In genomic region chrX:13569479-13570244, GRCh38 we compare ENCODE assay signal across 8 cellular contexts. TPM values are rescaled to one million over a fixed set of nuclear protein-coding genes. Genes with fewer than 3 reads are reported as not detected.
DNase-seq lines count a peak whose midpoint lies in the region; ATAC-seq and TF ChIP-seq lines count a peak whose summit lies in the region.
"Had no signal": no experiment of that assay in that cellular context is flagged by ENCODE, and none has a peak within 500 bp of the region (broad histone marks: within the 10 kb centered on the region; RNA-seq: fewer than 3 reads in every experiment).

Gene EGFL6, plus strand, starts transcription at chrX:13569601. Its CDS starts 261 bp downstream, at chrX:13569862.

- H3K27ac ChIP-seq in H9 (ENCODE audit: insufficient read length, low read depth, low read length) (no peak within 1 kb of the TSS), dorsolateral prefrontal cortex (no peak within 1 kb of the TSS)

- no peak within 1 kb of the TSS for H4K91ac ChIP-seq in H9 (ENCODE audit: insufficient read length, low read depth, low read length)

- no peaks in the 10 kb centered on the region for H3K79me2 ChIP-seq in H9 (ENCODE audit: insufficient read depth, low read length)

- H3K14ac ChIP-seq in H9 (ENCODE audit: insufficient read depth, low read length) = no peak within 1 kb of the TSS; the same call in 1 of the 2 replicates

- ATAC-seq in GM21367 (IDR thresholded peaks at IDR 0.05; ENCODE audit: unreplicated experiment) = no peak
- no peak for ATAC-seq in GM21447 (IDR thresholded peaks at IDR 0.05; ENCODE audit: unreplicated experiment)

- no peaks in the 10 kb centered on the region for H3K79me1 ChIP-seq in H9 (ENCODE audit: insufficient read depth, low read depth, low read length, poor library complexity, severe bottlenecking)

- H3K27me3 ChIP-seq in H9 (ENCODE audit: insufficient read depth, low read length) (peaks cover 17% of the 10 kb centered on the region), dorsolateral prefrontal cortex (peaks cover 0 to 99% (median 63%) of the 10 kb centered on the region in 45 donors)

- no peaks in the 10 kb centered on the region for H4K20me1 ChIP-seq in H9 (ENCODE audit: control insufficient read depth, insufficient read depth, insufficient read length)

- H3T11ph ChIP-seq in H9 (ENCODE audit: low read length) = no peak within 1 kb of the TSS

- no peak within 1 kb of the TSS for H2BK20ac ChIP-seq in H9 (ENCODE audit: low read depth, low read length, poor library complexity, severe bottlenecking)

- no peak within 1 kb of the TSS for H2BK5ac ChIP-seq in H9 (ENCODE audit: insufficient read length, low read length)

- no peak within 1 kb of the TSS for H3K23ac ChIP-seq in H9 (ENCODE audit: insufficient read length, low read depth, low read length)

- H2BK12ac ChIP-seq in H9 (ENCODE audit: insufficient read length, low read depth, low read length) = no peak within 1 kb of the TSS

- DNase-seq in ELF-1 (ENCODE audit: low read depth, low spot score) (peak; percentile 33), H9 (peak; percentile 32), dorsolateral prefrontal cortex (peak in 1 of 10 donors; percentile 40), NCI-H226 (no peak)
- DNase-seq: NCI-H446 treated with DMSO at 0.1 percent for 48 hours had no signal

- H3K4me3 Mint-ChIP-seq in H9 (peak within 1 kb of the TSS; percentile 55 to 76), nephron (peak within 1 kb of the TSS; percentile 76 to 84 (median 80))

- H3K4me1 Mint-ChIP-seq in H9 (peaks cover 8 to 9% of the 10 kb centered on the region in 2 experiments; a peak in 3 of 4 replicates), nephron (no peaks in the 10 kb centered on the region)

- H3K36me3 Mint-ChIP-seq in H9 (ENCODE audit: insufficient read depth in 1 of 3, low read depth in 3 of 3) (peaks cover 0 to 3% (median 0%) of the 10 kb centered on the region in 3 experiments; a peak in 2 of 7 replicates), nephron (ENCODE audit: low read depth) (no peaks in the 10 kb centered on the region)

- WGBS in H9 (ENCODE audit: extremely low coverage, insufficient read length, low lambda C conversion rate) = no CpG with 5 or more reads among the region's 57 CpGs

- no peak within 1 kb of the TSS for H3K4ac ChIP-seq in H9 (ENCODE audit: low read depth, low read length)

- H3K18ac ChIP-seq in H9 (ENCODE audit: insufficient read length, low read depth, low read length) = no peak within 1 kb of the TSS

- H3K27ac Mint-ChIP-seq in H9 (no peak within 1 kb of the TSS), nephron (no peak within 1 kb of the TSS)

- H4K5ac ChIP-seq in H9 (ENCODE audit: insufficient read length, low read depth, low read length) = no peak within 1 kb of the TSS

- H3K9me3 Mint-ChIP-seq in H9 = peaks cover 24 to 26% of the 10 kb centered on the region in 2 experiments
- H3K9me3 Mint-ChIP-seq in nephron = peaks cover 10% of the 10 kb centered on the region

- H3K27me3 Mint-ChIP-seq in H9 (ENCODE audit: low read depth) (peaks cover 51% of the 10 kb centered on the region), nephron (ENCODE audit: low read depth) (peaks cover 31% of the 10 kb centered on the region)

- H2AFZ ChIP-seq in H9 (ENCODE audit: low read length) = no peak within 1 kb of the TSS

- no peaks in the 10 kb centered on the region for H3K9me3 ChIP-seq in H9 (ENCODE audit: control insufficient read depth, low read depth, low read length)

- H4K8ac ChIP-seq in H9 (replicated peaks; ENCODE audit: insufficient read length, low read depth, low read length) = no peak within 1 kb of the TSS

- H2BK120ac ChIP-seq in H9 (ENCODE audit: low read depth, low read length, poor library complexity, severe bottlenecking) = no peak within 1 kb of the TSS

- peaks cover 5% of the 10 kb centered on the region for H3K23me2 ChIP-seq in H9 (ENCODE audit: insufficient read length, low read depth, low read length, poor library complexity, severe bottlenecking)

- no peak within 1 kb of the TSS for H3K56ac ChIP-seq in H9 (ENCODE audit: insufficient read length, low read depth, low read length)

- peak within 1 kb of the TSS in 34 of 59 donors; percentile 3 to 51 (median 29) for H3K4me3 ChIP-seq in dorsolateral prefrontal cortex

- peaks cover 1% of the 10 kb centered on the region; the same call in 1 of the 2 replicates for H3K4me1 ChIP-seq in H9 (ENCODE audit: insufficient read depth, low read length)

- peak within 1 kb of the TSS; percentile 58 for H3K4me2 ChIP-seq in H9 (ENCODE audit: insufficient read depth, insufficient read length, low read length)

- no peak within 1 kb of the TSS for H2AK5ac ChIP-seq in H9 (ENCODE audit: insufficient read length, low read length)

- TF ChIP-seq CTCF in H9 (conservative IDR thresholded peaks at IDR 0.05) (no peak), dorsolateral prefrontal cortex (IDR thresholded peaks at IDR 0.05 in 54 of 56, conservative IDR thresholded peaks at IDR 0.05 in 2 of 56; ENCODE audit: low read depth in 1 of 56, partially characterized antibody in 56 of 56) (no peak), nephron (IDR thresholded peaks at IDR 0.05; ENCODE audit: unreplicated experiment in 3 of 3) (no peak)

- intact Hi-C loops in dorsolateral prefrontal cortex (cut with DNase I) = no loop called here

- no peak within 1 kb of the TSS for H2BK15ac ChIP-seq in H9 (ENCODE audit: low read depth, low read length)

- H3K9ac ChIP-seq in H9 (ENCODE audit: extremely low read depth, insufficient read length, low read length) = no peak within 1 kb of the TSS

RNA-seq across cellular contexts. Expression of gene EGFL6, which starts in this region (rescaled TPM):
- total RNA-seq in H9 (2021) (0.75 and 0.94 TPM in 2 replicates), dorsolateral prefrontal cortex (1 to 10 TPM in 3 of 120 experiments, under 1 TPM in 98, not detected in 19; 0.18 to 1.1 (median 0.45) TPM)

Comparison
In these comparisons a context has a peak if more than half of its experiments do, and no peak if none do; other contexts are left out.
1. Peak in DNase-seq and H3K4me2 ChIP-seq in H9; RNA of the gene not detected or under 1 TPM.